Comparison of ENCODE assay signal across 31 cellular contexts in the genomic region with DNA sequence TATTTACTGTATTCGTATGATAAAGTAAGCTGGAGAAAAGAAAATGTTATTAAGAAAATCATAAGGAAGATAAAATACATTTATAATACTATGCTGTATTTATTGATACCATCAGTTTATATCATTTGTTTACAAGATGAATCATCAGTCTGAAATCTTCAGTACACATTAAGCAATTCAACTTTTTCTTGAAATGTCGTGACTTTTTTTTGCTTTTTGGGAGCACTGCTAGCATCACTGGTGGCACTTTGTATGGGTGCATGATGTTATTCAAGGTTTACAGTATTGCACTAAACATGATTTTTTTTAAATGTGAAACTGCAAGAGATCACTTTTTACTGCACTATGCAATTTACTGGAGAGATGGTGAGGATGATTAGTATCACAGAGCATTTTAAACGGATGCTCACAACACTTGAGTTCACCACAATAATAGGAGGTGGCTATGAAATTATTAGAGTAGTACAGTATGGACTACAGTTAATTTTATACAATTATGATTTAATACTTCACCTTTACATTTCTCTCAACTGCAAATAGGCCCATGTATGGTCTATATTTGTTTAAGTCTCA.
"Had no signal": no experiment of that assay in that cellular context is flagged by ENCODE, and none has a peak within 500 bp of the region (broad histone marks: within the 10 kb centered on the region; RNA-seq: fewer than 3 reads in every experiment).

No MANE protein-coding gene starts in this region.

- H3K9me3 Mint-ChIP-seq: activated CD4-positive, alpha-beta memory T cell treated with anti-CD3 and anti-CD28 coated beads, Interleukin-2, amount 10 ng/mL, durations not matched to agents 7 days and 5 days; activated naive CD4-positive, alpha-beta T cell treated with anti-CD3 and anti-CD28 coated beads, Interleukin-2, amount 10 ng/mL, durations not matched to agents 7 days and 5 days; activated naive CD8-positive, alpha-beta T cell treated with anti-CD3 and anti-CD28 coated beads, Interleukin-2, amount 50 U/mL, for 24 hours had no signal

- DNase-seq: activated CD4-positive, alpha-beta memory T cell treated with anti-CD3 and anti-CD28 coated beads, Interleukin-2, amount 10 ng/mL, durations not matched to agents 7 days and 5 days; activated CD4-positive, alpha-beta T cell treated with anti-CD3 and anti-CD28 coated beads for 1 hour; activated CD4-positive, alpha-beta T cell treated with anti-CD3 and anti-CD28 coated beads for 48 hours; activated CD4-positive, CD25-positive, alpha-beta regulatory T cell; activated CD8-positive, alpha-beta memory T cell treated with anti-CD3 and anti-CD28 coated beads for 24 hours; activated CD8-positive, alpha-beta memory T cell treated with anti-CD3 and anti-CD28 coated beads, Interleukin-2, amount 10 ng/mL, durations not matched to agents 7 days and 5 days; activated CD8-positive, alpha-beta memory T cell treated with anti-CD3 and anti-CD28 coated beads, Interleukin-2, amount 50 U/mL, for 48 hours; activated effector memory CD4-positive, alpha-beta T cell treated with Interleukin-2 at 50 U/mL for 16 hours; activated naive CD4-positive, alpha-beta T cell treated with anti-CD3 and anti-CD28 coated beads, Interleukin-2, amount 10 ng/mL, durations not matched to agents 7 days and 5 days; activated naive CD8-positive, alpha-beta T cell treated with anti-CD3 and anti-CD28 coated beads, Interleukin-2, amount 50 U/mL, for 24 hours; activated T-cell treated with anti-CD3 and anti-CD28 coated beads, Interleukin-2, amount 50 U/mL, for 48 hours; amniotic stem cell; aorta; brain microvascular endothelial cell; central memory CD4-positive, alpha-beta T cell; MM.1S; MV-4-11; NCI-H1092; NCI-H1436 treated with DMSO at 0.1 percent for 48 hours; NCI-H187 treated with DMSO at 0.1 percent for 48 hours; NCI-H2081; NCI-H226; NCI-H446 treated with DMSO at 0.1 percent for 48 hours; NCI-H524; Right ventricle myocardium superior; SW 1271; T-helper 1 cell; T1000; WERI-Rb-1 had no signal

- H3K36me3 Mint-ChIP-seq: activated CD8-positive, alpha-beta memory T cell treated with anti-CD3 and anti-CD28 coated beads, Interleukin-2, amount 10 ng/mL, durations not matched to agents 7 days and 5 days; activated naive CD4-positive, alpha-beta T cell treated with anti-CD3 and anti-CD28 coated beads, Interleukin-2, amount 10 ng/mL, durations not matched to agents 7 days and 5 days; activated naive CD8-positive, alpha-beta T cell had no signal

- H3K27ac ChIP-seq: brain microvascular endothelial cell, KMS-11, WERI-Rb-1 had no signal

- ATAC-seq: activated CD8-positive, alpha-beta memory T cell treated with anti-CD3 and anti-CD28 coated beads, Interleukin-2, amount 10 ng/mL, durations not matched to agents 7 days and 5 days; activated naive CD8-positive, alpha-beta T cell treated with anti-CD3 and anti-CD28 coated beads, Interleukin-2, amount 50 U/mL, for 24 hours had no signal

- H3K4me3 Mint-ChIP-seq: activated CD4-positive, alpha-beta memory T cell treated with anti-CD3 and anti-CD28 coated beads, Interleukin-2, amount 10 ng/mL, durations not matched to agents 7 days and 5 days; activated CD8-positive, alpha-beta memory T cell treated with anti-CD3 and anti-CD28 coated beads, Interleukin-2, amount 10 ng/mL, durations not matched to agents 7 days and 5 days; activated naive CD4-positive, alpha-beta T cell treated with anti-CD3 and anti-CD28 coated beads, Interleukin-2, amount 10 ng/mL, durations not matched to agents 7 days and 5 days; activated naive CD8-positive, alpha-beta T cell; activated naive CD8-positive, alpha-beta T cell treated with anti-CD3 and anti-CD28 coated beads, Interleukin-2, amount 50 U/mL, for 24 hours had no signal

- H3K4me2 ChIP-seq: KMS-11 had no signal

- H3K27ac Mint-ChIP-seq: activated CD4-positive, alpha-beta memory T cell treated with anti-CD3 and anti-CD28 coated beads, Interleukin-2, amount 10 ng/mL, durations not matched to agents 7 days and 5 days; activated CD8-positive, alpha-beta memory T cell treated with anti-CD3 and anti-CD28 coated beads, Interleukin-2, amount 10 ng/mL, durations not matched to agents 7 days and 5 days; activated naive CD4-positive, alpha-beta T cell treated with anti-CD3 and anti-CD28 coated beads, Interleukin-2, amount 10 ng/mL, durations not matched to agents 7 days and 5 days; activated naive CD8-positive, alpha-beta T cell; activated naive CD8-positive, alpha-beta T cell treated with anti-CD3 and anti-CD28 coated beads, Interleukin-2, amount 50 U/mL, for 24 hours had no signal

- H3K36me3 ChIP-seq: brain microvascular endothelial cell had no signal

- H3K9ac ChIP-seq: KMS-11 had no signal

- H3K27me3 ChIP-seq: brain microvascular endothelial cell had no signal
